ENCODE assay signal across 9 cellular contexts in genomic region chr9:38318755-38319495, GRCh38.
DNase-seq lines count a peak whose midpoint lies in the region; ATAC-seq and TF ChIP-seq lines count a peak whose summit lies in the region.
"Had no signal": no experiment of that assay in that cellular context is flagged by ENCODE, and none has a peak within 500 bp of the region (broad histone marks: within the 10 kb centered on the region; RNA-seq: fewer than 3 reads in every experiment).

No MANE protein-coding gene starts in this region.

- DNase-seq in Daoy (ENCODE audit: low read depth) (peak; percentile 74), suprapubic skin (ENCODE audit: low spot score in 2 of 2) (no peak), NCI-H748 (lab: John Stamatoyannopoulos, UW; ENCODE audit: unreplicated experiment) (no peak), HUDEP-2 (lab: John Stamatoyannopoulos, UW; ENCODE audit: unreplicated experiment in 76 of 76) (no peak)
- no peak for DNase-seq in activated CD4-positive, alpha-beta T cell treated with anti-CD3 and anti-CD28 coated beads for 48 hours
- DNase-seq: heart left ventricle had no signal

- no peak overlapping the region for H3K27ac ChIP-seq in suprapubic skin

- TF ChIP-seq EP300 in suprapubic skin (IDR thresholded peaks at IDR 0.05), result no peak

- peak overlapping the region; percentile 12 for H3K4me3 ChIP-seq in suprapubic skin

- H3K27me3 ChIP-seq in suprapubic skin, result no peaks in the 10 kb centered on the region
- H3K27me3 ChIP-seq: heart left ventricle had no signal

- H3K9me3 ChIP-seq in suprapubic skin, result no peaks in the 10 kb centered on the region
- H3K9me3 ChIP-seq: heart left ventricle had no signal

- ATAC-seq in GM19455 (IDR thresholded peaks at IDR 0.05; ENCODE audit: unreplicated experiment) (peak; percentile 59), HG03439 (IDR thresholded peaks at IDR 0.05; ENCODE audit: unreplicated experiment) (peak; percentile 90), esophagus mucosa (peak; percentile 52)

- WGBS in suprapubic skin, result 27% methylated on average over 13 of the region's 13 CpGs

- no peak for TF ChIP-seq CTCF in suprapubic skin (IDR thresholded peaks at IDR 0.05)

- no peaks in the 10 kb centered on the region for H3K36me3 ChIP-seq in suprapubic skin
- H3K36me3 ChIP-seq: heart left ventricle had no signal

- no peak for TF ChIP-seq POLR2A in suprapubic skin (IDR thresholded peaks at IDR 0.05)

- peaks cover 8% of the 10 kb centered on the region for H3K4me1 ChIP-seq in suprapubic skin
